3 cellular contexts compared by ENCODE assay signal in genomic region chr1:26706315-26706714, GRCh38.
TF ChIP-seq lines count a peak whose summit lies in the region.

No MANE protein-coding gene starts in this region.

TF ChIP-seq in SK-N-SH, 30 proteins besides CTCF, POLR2A, EP300 and RAD21 (continued from another document):
- no peak for TF ChIP-seq FOXJ3 (CRISPR knock-in tag; IDR thresholded peaks at IDR 0.05)
TF ChIP-seq in SK-N-SH: peak in this region for 0.

TF ChIP-seq in SK-N-SH treated with all-trans-retinoic acid at 6 μM for 48 hours, 23 proteins besides CTCF, POLR2A, EP300 and RAD21 (continued from another document):
- TF ChIP-seq, protein P1, sequence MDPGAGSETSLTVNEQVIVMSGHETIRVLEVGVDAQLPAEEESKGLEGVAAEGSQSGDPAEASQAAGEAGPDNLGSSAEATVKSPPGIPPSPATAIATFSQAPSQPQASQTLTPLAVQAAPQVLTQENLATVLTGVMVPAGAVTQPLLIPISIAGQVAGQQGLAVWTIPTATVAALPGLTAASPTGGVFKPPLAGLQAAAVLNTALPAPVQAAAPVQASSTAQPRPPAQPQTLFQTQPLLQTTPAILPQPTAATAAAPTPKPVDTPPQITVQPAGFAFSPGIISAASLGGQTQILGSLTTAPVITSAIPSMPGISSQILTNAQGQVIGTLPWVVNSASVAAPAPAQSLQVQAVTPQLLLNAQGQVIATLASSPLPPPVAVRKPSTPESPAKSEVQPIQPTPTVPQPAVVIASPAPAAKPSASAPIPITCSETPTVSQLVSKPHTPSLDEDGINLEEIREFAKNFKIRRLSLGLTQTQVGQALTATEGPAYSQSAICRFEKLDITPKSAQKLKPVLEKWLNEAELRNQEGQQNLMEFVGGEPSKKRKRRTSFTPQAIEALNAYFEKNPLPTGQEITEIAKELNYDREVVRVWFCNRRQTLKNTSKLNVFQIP (CRISPR knock-in tag; IDR thresholded peaks at IDR 0.05; ENCODE audit: borderline replicate concordance, low read depth) = no peak
- TF ChIP-seq ESRRG (CRISPR knock-in tag; IDR thresholded peaks at IDR 0.05) (no peak), ZFP3 (CRISPR knock-in tag; IDR thresholded peaks at IDR 0.05) (no peak), ZFP30 (CRISPR knock-in tag; IDR thresholded peaks at IDR 0.05) (no peak), CSRNP3 (CRISPR knock-in tag; IDR thresholded peaks at IDR 0.05) (no peak), PATZ1 (CRISPR knock-in tag; IDR thresholded peaks at IDR 0.05; ENCODE audit: borderline replicate concordance) (no peak), RARB (CRISPR knock-in tag; IDR thresholded peaks at IDR 0.05) (no peak), ZC3H10 (CRISPR knock-in tag; IDR thresholded peaks at IDR 0.05) (no peak), BACH2 (CRISPR knock-in tag; IDR thresholded peaks at IDR 0.05; ENCODE audit: borderline replicate concordance) (no peak), SNAI2 (CRISPR knock-in tag; IDR thresholded peaks at IDR 0.05) (no peak)

TF ChIP-seq in HepG2, 621 proteins besides CTCF, POLR2A, EP300 and RAD21 (continued from another document and continues in another):
- TF ChIP-seq, protein P2, sequence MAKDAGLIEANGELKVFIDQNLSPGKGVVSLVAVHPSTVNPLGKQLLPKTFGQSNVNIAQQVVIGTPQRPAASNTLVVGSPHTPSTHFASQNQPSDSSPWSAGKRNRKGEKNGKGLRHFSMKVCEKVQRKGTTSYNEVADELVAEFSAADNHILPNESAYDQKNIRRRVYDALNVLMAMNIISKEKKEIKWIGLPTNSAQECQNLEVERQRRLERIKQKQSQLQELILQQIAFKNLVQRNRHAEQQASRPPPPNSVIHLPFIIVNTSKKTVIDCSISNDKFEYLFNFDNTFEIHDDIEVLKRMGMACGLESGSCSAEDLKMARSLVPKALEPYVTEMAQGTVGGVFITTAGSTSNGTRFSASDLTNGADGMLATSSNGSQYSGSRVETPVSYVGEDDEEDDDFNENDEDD (CRISPR knock-in tag; IDR thresholded peaks at IDR 0.05; ENCODE audit: borderline replicate concordance) = peak; percentile 56; the same call in 1 of the 2 replicates
- TF ChIP-seq TEAD3 (CRISPR knock-in tag; optimal IDR thresholded peaks at IDR 0.05; ENCODE audit: borderline replicate concordance) (peak; percentile 62), RARA (CRISPR knock-in tag; IDR thresholded peaks at IDR 0.05) (peak; percentile 60), ZBTB8A (CRISPR knock-in tag; IDR thresholded peaks at IDR 0.05; ENCODE audit: borderline replicate concordance, low read depth) (no peak), ELF3 (CRISPR knock-in tag; IDR thresholded peaks at IDR 0.05) (peak; percentile 65; the same call in 1 of the 2 replicates), NR2F6 (IDR thresholded peaks at IDR 0.05) (peak; percentile 39), NR2F6 (CRISPR knock-in tag; IDR thresholded peaks at IDR 0.05) (peak; percentile 60), ZNF441 (CRISPR knock-in tag; IDR thresholded peaks at IDR 0.05; ENCODE audit: borderline replicate concordance) (peak; percentile 64; the same call in 1 of the 2 replicates), ZBED4 (CRISPR knock-in tag; IDR thresholded peaks at IDR 0.05; ENCODE audit: borderline replicate concordance) (peak; percentile 88; the same call in 1 of the 2 replicates), KMT2B (CRISPR knock-in tag; IDR thresholded peaks at IDR 0.05) (peak; percentile 57; the same call in 1 of the 2 replicates), TCF7 (IDR thresholded peaks at IDR 0.05; ENCODE audit: low read depth) (peak; percentile 27; the same call in 1 of the 2 replicates), TFAP4 (IDR thresholded peaks at IDR 0.05; ENCODE audit: borderline replicate concordance, low read depth) (peak; percentile 91), AHDC1 (CRISPR knock-in tag; IDR thresholded peaks at IDR 0.05; ENCODE audit: borderline replicate concordance) (peak; percentile 70; the same call in 1 of the 2 replicates), MEIS2 (CRISPR knock-in tag; IDR thresholded peaks at IDR 0.05) (0 out of 2 replicates have a peak, but pooled peaks have one; percentile 15), MED1 (CRISPR knock-in tag; IDR thresholded peaks at IDR 0.05) (peak; percentile 62; the same call in 1 of the 2 replicates), DMAP1 (CRISPR knock-in tag; IDR thresholded peaks at IDR 0.05) (peak; percentile 91), SMYD3 (CRISPR knock-in tag; IDR thresholded peaks at IDR 0.05) (0 out of 2 replicates have a peak, but pooled peaks have one; percentile 15), RCOR2 (CRISPR knock-in tag; IDR thresholded peaks at IDR 0.05) (0 out of 2 replicates have a peak, but pooled peaks have one; percentile 22), SOX6 (IDR thresholded peaks at IDR 0.05) (no peak), SOX6 (CRISPR knock-in tag; IDR thresholded peaks at IDR 0.05) (peak; percentile 30; the same call in 1 of the 2 replicates), GLI4 (CRISPR knock-in tag; IDR thresholded peaks at IDR 0.05; ENCODE audit: borderline replicate concordance) (peak; percentile 26; the same call in 1 of the 2 replicates), PAWR (CRISPR knock-in tag; IDR thresholded peaks at IDR 0.05; ENCODE audit: borderline replicate concordance) (no peak), ZNF232 (CRISPR knock-in tag; IDR thresholded peaks at IDR 0.05; ENCODE audit: borderline replicate concordance) (0 out of 2 replicates have a peak, but pooled peaks have one; percentile 29), FOXP1 (IDR thresholded peaks at IDR 0.05) (no peak), FOXP1 (CRISPR knock-in tag; IDR thresholded peaks at IDR 0.05) (peak; percentile 82), MYC (CRISPR knock-in tag; IDR thresholded peaks at IDR 0.05; ENCODE audit: borderline replicate concordance) (peak; percentile 90), TBX2 (CRISPR knock-in tag; IDR thresholded peaks at IDR 0.05; ENCODE audit: borderline replicate concordance) (peak; percentile 49; the same call in 1 of the 2 replicates), ZKSCAN5 (CRISPR knock-in tag; IDR thresholded peaks at IDR 0.05) (no peak), ZNF879 (CRISPR knock-in tag; IDR thresholded peaks at IDR 0.05) (no peak), SPEN (CRISPR knock-in tag; IDR thresholded peaks at IDR 0.05; ENCODE audit: low read depth) (peak; percentile 49; the same call in 1 of the 2 replicates)
- TF ChIP-seq, protein P3, sequence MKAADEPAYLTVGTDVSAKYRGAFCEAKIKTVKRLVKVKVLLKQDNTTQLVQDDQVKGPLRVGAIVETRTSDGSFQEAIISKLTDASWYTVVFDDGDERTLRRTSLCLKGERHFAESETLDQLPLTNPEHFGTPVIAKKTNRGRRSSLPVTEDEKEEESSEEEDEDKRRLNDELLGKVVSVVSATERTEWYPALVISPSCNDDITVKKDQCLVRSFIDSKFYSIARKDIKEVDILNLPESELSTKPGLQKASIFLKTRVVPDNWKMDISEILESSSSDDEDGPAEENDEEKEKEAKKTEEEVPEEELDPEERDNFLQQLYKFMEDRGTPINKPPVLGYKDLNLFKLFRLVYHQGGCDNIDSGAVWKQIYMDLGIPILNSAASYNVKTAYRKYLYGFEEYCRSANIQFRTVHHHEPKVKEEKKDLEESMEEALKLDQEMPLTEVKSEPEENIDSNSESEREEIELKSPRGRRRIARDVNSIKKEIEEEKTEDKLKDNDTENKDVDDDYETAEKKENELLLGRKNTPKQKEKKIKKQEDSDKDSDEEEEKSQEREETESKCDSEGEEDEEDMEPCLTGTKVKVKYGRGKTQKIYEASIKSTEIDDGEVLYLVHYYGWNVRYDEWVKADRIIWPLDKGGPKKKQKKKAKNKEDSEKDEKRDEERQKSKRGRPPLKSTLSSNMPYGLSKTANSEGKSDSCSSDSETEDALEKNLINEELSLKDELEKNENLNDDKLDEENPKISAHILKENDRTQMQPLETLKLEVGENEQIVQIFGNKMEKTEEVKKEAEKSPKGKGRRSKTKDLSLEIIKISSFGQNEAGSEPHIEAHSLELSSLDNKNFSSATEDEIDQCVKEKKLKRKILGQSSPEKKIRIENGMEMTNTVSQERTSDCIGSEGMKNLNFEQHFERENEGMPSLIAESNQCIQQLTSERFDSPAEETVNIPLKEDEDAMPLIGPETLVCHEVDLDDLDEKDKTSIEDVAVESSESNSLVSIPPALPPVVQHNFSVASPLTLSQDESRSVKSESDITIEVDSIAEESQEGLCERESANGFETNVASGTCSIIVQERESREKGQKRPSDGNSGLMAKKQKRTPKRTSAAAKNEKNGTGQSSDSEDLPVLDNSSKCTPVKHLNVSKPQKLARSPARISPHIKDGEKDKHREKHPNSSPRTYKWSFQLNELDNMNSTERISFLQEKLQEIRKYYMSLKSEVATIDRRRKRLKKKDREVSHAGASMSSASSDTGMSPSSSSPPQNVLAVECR (CRISPR knock-in tag; IDR thresholded peaks at IDR 0.05; ENCODE audit: borderline replicate concordance) = peak; percentile 82; the same call in 1 of the 2 replicates
- TF ChIP-seq, protein P4, sequence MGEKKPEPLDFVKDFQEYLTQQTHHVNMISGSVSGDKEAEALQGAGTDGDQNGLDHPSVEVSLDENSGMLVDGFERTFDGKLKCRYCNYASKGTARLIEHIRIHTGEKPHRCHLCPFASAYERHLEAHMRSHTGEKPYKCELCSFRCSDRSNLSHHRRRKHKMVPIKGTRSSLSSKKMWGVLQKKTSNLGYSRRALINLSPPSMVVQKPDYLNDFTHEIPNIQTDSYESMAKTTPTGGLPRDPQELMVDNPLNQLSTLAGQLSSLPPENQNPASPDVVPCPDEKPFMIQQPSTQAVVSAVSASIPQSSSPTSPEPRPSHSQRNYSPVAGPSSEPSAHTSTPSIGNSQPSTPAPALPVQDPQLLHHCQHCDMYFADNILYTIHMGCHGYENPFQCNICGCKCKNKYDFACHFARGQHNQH (CRISPR knock-in tag; IDR thresholded peaks at IDR 0.05) = 0 out of 2 replicates have a peak, but pooled peaks have one; percentile 26
- TF ChIP-seq, protein P5, sequence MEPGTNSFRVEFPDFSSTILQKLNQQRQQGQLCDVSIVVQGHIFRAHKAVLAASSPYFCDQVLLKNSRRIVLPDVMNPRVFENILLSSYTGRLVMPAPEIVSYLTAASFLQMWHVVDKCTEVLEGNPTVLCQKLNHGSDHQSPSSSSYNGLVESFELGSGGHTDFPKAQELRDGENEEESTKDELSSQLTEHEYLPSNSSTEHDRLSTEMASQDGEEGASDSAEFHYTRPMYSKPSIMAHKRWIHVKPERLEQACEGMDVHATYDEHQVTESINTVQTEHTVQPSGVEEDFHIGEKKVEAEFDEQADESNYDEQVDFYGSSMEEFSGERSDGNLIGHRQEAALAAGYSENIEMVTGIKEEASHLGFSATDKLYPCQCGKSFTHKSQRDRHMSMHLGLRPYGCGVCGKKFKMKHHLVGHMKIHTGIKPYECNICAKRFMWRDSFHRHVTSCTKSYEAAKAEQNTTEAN (CRISPR knock-in tag; conservative IDR thresholded peaks at IDR 0.05) = peak; percentile 52; the same call in 1 of the 2 replicates
